In the genomic region with DNA sequence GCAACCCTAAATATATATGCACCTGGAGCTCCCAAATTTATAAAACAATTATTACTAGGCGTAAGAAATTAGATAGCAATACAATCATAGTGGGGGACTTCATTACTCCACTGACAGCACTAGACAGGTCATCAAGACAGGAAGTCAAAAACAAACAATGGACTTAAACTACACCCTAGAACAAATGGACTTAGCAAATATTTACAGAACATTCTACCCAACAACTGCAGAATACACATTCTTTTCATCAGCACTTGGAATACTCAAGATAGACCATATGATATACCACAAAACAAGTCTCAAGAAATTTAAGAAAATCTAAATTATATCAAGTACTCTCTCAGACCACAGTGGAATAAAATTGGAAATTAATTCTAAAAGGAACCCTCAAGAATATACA, we compare ENCODE assay signal across 29 cellular contexts.
"Had no signal": no experiment of that assay in that cellular context is flagged by ENCODE, and none has a peak within 500 bp of the region (broad histone marks: within the 10 kb centered on the region; RNA-seq: fewer than 3 reads in every experiment).

No MANE protein-coding gene starts in this region.

- H3K9ac ChIP-seq: KMS-11 had no signal

- H3K4me3 ChIP-seq: adrenal gland, body of pancreas, breast epithelium, SJCRH30, SK-N-MC had no signal

- H3K27me3 Mint-ChIP-seq: activated CD4-positive, alpha-beta T cell treated with anti-CD3 and anti-CD28 coated beads, Interleukin-2, amount 10 ng/mL, durations not matched to agents 7 days and 5 days had no signal

- H3K9me3 Mint-ChIP-seq: activated naive CD4-positive, alpha-beta T cell treated with anti-CD3 and anti-CD28 coated beads for 36 hours had no signal

- ATAC-seq: activated CD4-positive, alpha-beta T cell treated with anti-CD3 and anti-CD28 coated beads for 36 hours; activated CD4-positive, CD25-positive, alpha-beta regulatory T cell treated with anti-CD3 and anti-CD28 coated beads, Interleukin-2, amount 50 U/mL, for 24 hours; activated naive CD4-positive, alpha-beta T cell treated with anti-CD3 and anti-CD28 coated beads, Interleukin-2, amount 50 U/mL, for 72 hours; activated T-cell treated with anti-CD3 and anti-CD28 coated beads, Interleukin-2, amount 50 U/mL, for 4 hours; body of pancreas had no signal

- H3K4me3 Mint-ChIP-seq: activated CD4-positive, alpha-beta T cell treated with anti-CD3 and anti-CD28 coated beads for 36 hours; activated CD4-positive, alpha-beta T cell treated with anti-CD3 and anti-CD28 coated beads, Interleukin-2, amount 10 ng/mL, durations not matched to agents 7 days and 5 days; activated naive CD4-positive, alpha-beta T cell treated with anti-CD3 and anti-CD28 coated beads for 36 hours; activated T-cell treated with anti-CD3 and anti-CD28 coated beads, Interleukin-2, amount 50 U/mL, for 4 hours; activated T-helper 1 cell treated with anti-CD3 and anti-CD28 coated beads, Interleukin-12 subunit alpha, Interleukin-12 subunit beta, Interleukin-2, Interleukin-4 antibody, amounts not matched to agents 30 ng/mL and 10 ng/mL and 1 ng/mL, durations not matched to agents 14 hours and 24 hours and 36 hours; T-helper 1 cell treated with Interleukin-12 subunit alpha and Interleukin-12 subunit beta and Interleukin-4 antibody, amounts not matched to agents 30 μg/mL and 1 μg/mL, for 36 hours; T-helper 2 cell treated with Interferon-gamma antibody and Interleukin-4, amounts not matched to agents 5 μg/mL and 100 μg/mL, for 36 hours had no signal

- H3K27ac Mint-ChIP-seq: activated CD4-positive, alpha-beta T cell treated with anti-CD3 and anti-CD28 coated beads for 36 hours; activated CD4-positive, alpha-beta T cell treated with anti-CD3 and anti-CD28 coated beads, Interleukin-2, amount 10 ng/mL, durations not matched to agents 7 days and 5 days; activated naive CD4-positive, alpha-beta T cell treated with anti-CD3 and anti-CD28 coated beads for 36 hours; activated naive CD4-positive, alpha-beta T cell treated with anti-CD3 and anti-CD28 coated beads, Interleukin-2, amount 50 U/mL, for 72 hours; activated T-helper 1 cell treated with anti-CD3 and anti-CD28 coated beads, Interleukin-12 subunit alpha, Interleukin-12 subunit beta, Interleukin-2, Interleukin-4 antibody, amounts not matched to agents 30 ng/mL and 10 ng/mL and 1 ng/mL, durations not matched to agents 14 hours and 24 hours and 36 hours; T-helper 1 cell treated with Interleukin-12 subunit alpha and Interleukin-12 subunit beta and Interleukin-4 antibody, amounts not matched to agents 30 μg/mL and 1 μg/mL, for 36 hours; T-helper 2 cell treated with Interferon-gamma antibody and Interleukin-4, amounts not matched to agents 5 μg/mL and 100 μg/mL, for 36 hours had no signal

- H3K27me3 ChIP-seq: adrenal gland, body of pancreas, breast epithelium, SJCRH30 had no signal

- H3K4me2 ChIP-seq: KMS-11 had no signal

- H3K36me3 ChIP-seq: adrenal gland, breast epithelium, SJCRH30 had no signal

- H3K4me1 ChIP-seq: adrenal gland, body of pancreas, breast epithelium, SJCRH30 had no signal

- H3K27ac ChIP-seq: adrenal gland, body of pancreas, breast epithelium, KMS-11, SJCRH30, SK-N-MC had no signal

- H3K9me3 ChIP-seq: adrenal gland, body of pancreas, breast epithelium, SJCRH30 had no signal

- DNase-seq: activated CD4-positive, alpha-beta T cell treated with anti-CD3 and anti-CD28 coated beads for 36 hours; activated CD4-positive, alpha-beta T cell treated with anti-CD3 and anti-CD28 coated beads, Interleukin-2, amount 10 ng/mL, durations not matched to agents 7 days and 5 days; activated CD4-positive, alpha-beta T cell treated with anti-CD3 and anti-CD28 coated beads, Interleukin-2, amount 50 U/mL, for 48 hours; activated CD8-positive, alpha-beta memory T cell treated with anti-CD3 and anti-CD28 coated beads, Interleukin-2, amount 50 U/mL, for 4 hours; activated gamma-delta T cell treated with Interleukin-2 at 50 U/mL for 16 hours; activated naive CD4-positive, alpha-beta T cell treated with anti-CD3 and anti-CD28 coated beads for 36 hours; activated T-cell treated with anti-CD3 and anti-CD28 coated beads for 4 hours; activated T-cell treated with anti-CD3 and anti-CD28 coated beads, Interleukin-2, amount 50 U/mL, for 4 hours; adrenal gland; body of pancreas; NCI-H1105; NCI-H1436; NCI-H1694; NCI-H2029; NCI-H2171; NCI-H510A; NCI-H526; NCI-H748 treated with DMSO at 0.1 percent for 48 hours; NK-92 treated with Interleukin-12 subunit alpha and Interleukin-12 subunit beta, amount 100 ng/mL, for 24 hours; Right ventricle myocardium superior; SJCRH30 had no signal

- H3K4me1 Mint-ChIP-seq: activated CD4-positive, alpha-beta T cell treated with anti-CD3 and anti-CD28 coated beads, Interleukin-2, amount 10 ng/mL, durations not matched to agents 7 days and 5 days had no signal
